1 cellular context compared by ENCODE assay signal in genomic region chr16:4803479-4804243, GRCh38.
TF ChIP-seq lines count a peak whose summit lies in the region.

No MANE protein-coding gene starts in this region.

TF ChIP-seq in WTC11, 78 proteins besides CTCF, POLR2A, EP300 and RAD21:
- TF ChIP-seq ZBTB21 (CRISPR knock-in tag; IDR thresholded peaks at IDR 0.05; ENCODE audit: borderline replicate concordance) (no peak), ATF2 (CRISPR knock-in tag; IDR thresholded peaks at IDR 0.05; ENCODE audit: borderline replicate concordance, low read depth) (no peak), SP1 (CRISPR knock-in tag; conservative IDR thresholded peaks at IDR 0.05) (no peak), ZNF425 (CRISPR knock-in tag; conservative IDR thresholded peaks at IDR 0.05) (no peak), NFATC4 (CRISPR knock-in tag; IDR thresholded peaks at IDR 0.05) (no peak), ATF1 (CRISPR knock-in tag; IDR thresholded peaks at IDR 0.05) (no peak), NR2C2 (CRISPR knock-in tag; IDR thresholded peaks at IDR 0.05) (no peak), ERG (CRISPR knock-in tag; IDR thresholded peaks at IDR 0.05) (no peak), MLX (CRISPR knock-in tag; IDR thresholded peaks at IDR 0.05) (no peak), ZNF219 (CRISPR knock-in tag; IDR thresholded peaks at IDR 0.05; ENCODE audit: borderline replicate concordance) (no peak), E2F5 (CRISPR knock-in tag; IDR thresholded peaks at IDR 0.05) (no peak), NR3C1 (CRISPR knock-in tag; conservative IDR thresholded peaks at IDR 0.05; ENCODE audit: low read depth) (no peak), NFYB (CRISPR knock-in tag; conservative IDR thresholded peaks at IDR 0.05; ENCODE audit: low read depth) (no peak), ZNF512 (CRISPR knock-in tag; IDR thresholded peaks at IDR 0.05; ENCODE audit: borderline replicate concordance) (no peak), AFF4 (CRISPR knock-in tag; IDR thresholded peaks at IDR 0.05; ENCODE audit: borderline replicate concordance) (no peak)
